ENCODE assay signal across 1 cellular context in the genomic region with DNA sequence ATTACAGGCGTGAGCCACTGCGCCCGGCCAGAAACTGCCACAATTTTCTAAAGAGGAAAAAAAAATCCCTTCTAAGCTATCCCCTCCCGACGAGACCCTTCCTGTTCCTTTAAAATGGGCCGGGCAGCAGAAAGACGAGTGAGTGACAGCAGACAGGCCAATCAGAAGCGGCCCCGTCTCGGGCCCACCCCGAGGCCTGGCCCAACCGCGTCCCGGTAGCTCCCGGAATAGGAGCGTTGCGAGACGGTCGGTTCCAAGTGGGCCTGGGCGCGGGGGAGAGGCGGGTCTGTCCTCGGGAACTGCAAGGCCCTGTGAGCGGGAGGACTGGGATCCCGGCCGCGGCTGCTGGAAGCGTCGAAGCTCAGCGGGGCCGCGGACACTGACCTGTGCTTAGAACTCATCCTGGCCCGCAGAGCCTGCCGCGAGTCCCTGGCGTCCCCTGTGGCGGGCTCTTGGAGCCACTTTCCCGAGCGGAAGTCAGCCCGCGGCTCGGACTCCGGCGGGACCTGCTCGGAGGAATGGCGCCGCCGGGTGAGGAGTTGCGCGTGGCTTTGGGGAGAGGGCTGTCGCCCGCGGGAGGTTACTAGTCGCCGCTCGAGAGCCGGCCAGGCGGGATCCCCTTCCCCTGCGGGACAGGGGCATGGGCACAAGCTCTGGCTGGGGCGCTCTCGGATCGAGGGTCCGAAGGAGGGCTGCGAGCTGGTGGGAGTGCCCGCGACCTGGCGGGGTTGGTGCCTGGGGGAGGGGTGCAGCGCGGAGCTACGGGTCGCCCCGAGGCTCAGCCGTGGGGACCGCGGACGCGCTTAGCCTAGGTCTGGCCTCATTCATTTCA.
TF ChIP-seq lines count a peak whose summit lies in the region.

Gene MROH8 (minus strand): TSS at position 710 of the 832 bp plus-strand sequence.
Gene RPN2 (plus strand): TSS at position 492 of the 832 bp plus-strand sequence. CDS start 27 bp downstream, at position 519.

TF ChIP-seq in IMR-90, 13 proteins besides CTCF, POLR2A, EP300 and RAD21:
- TF ChIP-seq ELK1 (IDR thresholded peaks at IDR 0.05; ENCODE audit: borderline replicate concordance, low read depth, low read length) = no peak
- TF ChIP-seq MAZ (IDR thresholded peaks at IDR 0.05; ENCODE audit: borderline replicate concordance, low read depth, low read length) = peak; percentile 40; the same call in 1 of the 2 replicates
- no peak for TF ChIP-seq USF2 (IDR thresholded peaks at IDR 0.05; ENCODE audit: low read depth, low read length)
- TF ChIP-seq MXI1 (IDR thresholded peaks at IDR 0.05; ENCODE audit: borderline replicate concordance, low read depth, low read length) = peak; percentile 56
- TF ChIP-seq MAFK (IDR thresholded peaks at IDR 0.05; ENCODE audit: low read depth, low read length) = no peak
- peak; percentile 96 for TF ChIP-seq BHLHE40 (IDR thresholded peaks at IDR 0.05; ENCODE audit: low read depth, low read length)
- peak; percentile 69 for TF ChIP-seq FOS (IDR thresholded peaks at IDR 0.05; ENCODE audit: low read depth, low read length)
- TF ChIP-seq CEBPB (IDR thresholded peaks at IDR 0.05; ENCODE audit: low read depth, low read length) = no peak
- no peak for TF ChIP-seq NFE2L2 (IDR thresholded peaks at IDR 0.05; ENCODE audit: low read depth, low read length)
- peak; percentile 99; the same call in 1 of the 2 replicates for TF ChIP-seq CHD1 (IDR thresholded peaks at IDR 0.05; ENCODE audit: low read depth, low read length)
- no peak for TF ChIP-seq SMC3 (IDR thresholded peaks at IDR 0.05; ENCODE audit: low read depth, low read length)
- TF ChIP-seq RCOR1 (IDR thresholded peaks at IDR 0.05; ENCODE audit: insufficient replicate concordance, low read length) = no peak
- TF ChIP-seq RFX5 (IDR thresholded peaks at IDR 0.05; ENCODE audit: low read depth, low read length) = no peak
TF ChIP-seq in IMR-90: peak in this region for 5.
